Comparison of ENCODE assay signal across 8 cellular contexts in the genomic region with DNA sequence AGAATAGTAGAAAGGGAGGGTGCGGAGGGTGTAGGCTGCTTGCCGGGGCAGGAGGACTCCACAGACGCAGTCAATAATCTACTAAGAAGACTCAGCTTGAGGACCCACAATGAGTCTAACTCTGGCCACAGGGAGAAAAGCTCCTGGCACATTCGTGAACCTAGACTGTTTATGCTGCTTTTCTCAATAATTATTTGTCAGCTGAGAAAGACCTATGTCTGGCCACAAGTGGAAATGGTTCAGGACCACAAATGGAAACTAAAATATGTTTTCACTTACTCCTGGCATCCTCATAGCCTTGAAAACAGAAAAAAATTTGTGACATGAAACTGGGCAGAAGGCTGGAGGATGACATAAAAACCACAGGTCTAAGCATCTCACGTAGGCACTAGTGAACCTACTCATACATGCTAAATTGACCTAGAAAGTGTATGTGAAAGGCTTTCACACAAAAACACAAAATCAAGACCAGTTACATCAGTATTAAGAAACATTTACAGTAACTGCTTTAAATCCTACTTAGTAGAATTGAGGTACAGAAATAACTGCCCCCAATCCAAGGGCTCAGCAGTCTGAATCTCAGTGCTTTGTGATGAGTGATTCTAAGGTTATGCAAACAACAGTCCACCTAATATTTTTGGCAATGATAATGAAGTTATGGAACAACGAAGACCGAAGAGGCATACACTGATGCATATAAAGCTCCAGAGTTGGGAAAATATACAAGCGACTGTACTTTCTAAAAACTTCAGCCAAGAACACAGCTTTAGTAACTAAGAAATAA.
DNase-seq lines count a peak whose midpoint lies in the region; ATAC-seq and TF ChIP-seq lines count a peak whose summit lies in the region.

No MANE protein-coding gene starts in this region.

- peak; percentile 60 for ATAC-seq in GM21447 (IDR thresholded peaks at IDR 0.05; ENCODE audit: unreplicated experiment)

- no peak for TF ChIP-seq CTCF in fibroblast of villous mesenchyme (IDR thresholded peaks at IDR 0.05; ENCODE audit: insufficient read depth, low read depth, low read length)

- no peaks in the 10 kb centered on the region for H3K36me3 ChIP-seq in MG63

- DNase-seq in EL (peak; percentile 24), MG63 (peak; percentile 29), fibroblast of villous mesenchyme (ENCODE audit: low read depth) (peak; percentile 38), H4 (ENCODE audit: low spot score) (no peak), HUDEP-2 (lab: John Stamatoyannopoulos, UW; ENCODE audit: unreplicated experiment in 76 of 76) (no peak), NCI-H1930 (lab: John Stamatoyannopoulos, UW) (no peak), NOMO-1 (lab: John Stamatoyannopoulos, UW; ENCODE audit: unreplicated experiment in 2 of 2) (no peak)

- H3K4me3 ChIP-seq in MG63 (peak overlapping the region; percentile 16), fibroblast of villous mesenchyme (ENCODE audit: low read depth, low read length) (no peak overlapping the region)

- H3K9me3 ChIP-seq in MG63 = no peaks in the 10 kb centered on the region

- no peaks in the 10 kb centered on the region for H3K27me3 ChIP-seq in MG63

Comparison
In these comparisons a context has a peak if more than half of its experiments do, and no peak if none do; other contexts are left out.
1. DNase-seq: peak in EL (single experiment), MG63 (single experiment) and fibroblast of villous mesenchyme (single experiment); none in H4 (single experiment), HUDEP-2 (0 of 76), NCI-H1930 (0 of 2) and NOMO-1 (0 of 2).